ENCODE assay signal across 1 cellular context in the genomic region with DNA sequence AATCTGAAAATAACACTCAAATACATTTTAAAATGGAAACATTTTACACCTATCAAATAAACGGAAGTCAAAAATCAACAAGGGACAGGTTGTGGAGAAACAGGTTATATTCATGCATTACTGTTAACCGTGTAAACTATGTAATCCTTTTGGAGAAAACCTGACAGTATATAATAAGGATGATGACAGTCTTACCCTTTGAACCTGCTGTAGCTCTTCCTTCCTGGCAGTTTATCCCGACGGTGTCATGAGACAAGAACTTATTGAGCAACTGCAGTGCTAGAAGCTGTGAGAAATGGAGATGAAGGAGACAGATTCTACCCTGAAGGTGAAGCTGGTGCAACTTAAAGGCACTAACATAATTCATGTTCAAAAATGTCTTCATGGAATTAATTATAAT.
TF ChIP-seq lines count a peak whose summit lies in the region.

No MANE protein-coding gene starts in this region.

TF ChIP-seq in K562, 482 proteins besides CTCF, POLR2A, EP300 and RAD21 (continued from another document):
- TF ChIP-seq RERE (CRISPR knock-in tag; IDR thresholded peaks at IDR 0.05; ENCODE audit: borderline replicate concordance) = no peak
- TF ChIP-seq C11orf30 (IDR thresholded peaks at IDR 0.05; ENCODE audit: low read depth) = no peak
- no peak for TF ChIP-seq SMARCB1 (IDR thresholded peaks at IDR 0.05; ENCODE audit: insufficient read length, low read depth)
- TF ChIP-seq NCOR1 (IDR thresholded peaks at IDR 0.05) = no peak
- no peak for TF ChIP-seq ZNF324 (CRISPR knock-in tag; IDR thresholded peaks at IDR 0.05)
- no peak for TF ChIP-seq MYNN (IDR thresholded peaks at IDR 0.05)
- TF ChIP-seq MYNN (CRISPR knock-in tag; IDR thresholded peaks at IDR 0.05) = no peak
